Comparison of ENCODE assay signal across 8 cellular contexts in genomic region chr11:102780491-102780918, GRCh38. TPM values are rescaled to one million over a fixed set of nuclear protein-coding genes. Genes with fewer than 3 reads are reported as not detected.
DNase-seq lines count a peak whose midpoint lies in the region; ATAC-seq and TF ChIP-seq lines count a peak whose summit lies in the region.

Gene MMP10 (minus strand): TSS chr11:102780628. CDS start chr11:102780591, 37 bp downstream.

- H3K27me3 ChIP-seq in lower lobe of right lung (ENCODE audit: low read depth): no peaks in the 10 kb centered on the region

- DNase-seq in EH (ENCODE audit: low read depth): peak; percentile 77
- peak; percentile 35 for DNase-seq in amniotic stem cell (lab: John Stamatoyannopoulos, UW)
- no peak for DNase-seq in lower lobe of right lung
- DNase-seq in NCI-H524 treated with DMSO at 0.1 percent for 48 hours (lab: John Stamatoyannopoulos, UW): no peak
- DNase-seq in NCI-H1092 (lab: John Stamatoyannopoulos, UW): no peak
- no peak for DNase-seq in NCI-H187 (lab: John Stamatoyannopoulos, UW)

- TF ChIP-seq CTCF in LNCAP (IDR thresholded peaks at IDR 0.05) (peak; percentile 65), lower lobe of right lung (IDR thresholded peaks at IDR 0.05) (peak; percentile 29)

- H3K9me3 ChIP-seq in lower lobe of right lung: no peaks in the 10 kb centered on the region

- no peak within 1 kb of the TSS for H3K27ac ChIP-seq in lower lobe of right lung

- no peaks in the 10 kb centered on the region for H3K36me3 ChIP-seq in lower lobe of right lung

- intact Hi-C loops in lower lobe of right lung (cut with DNase I): no loop called here

- H3K4me3 ChIP-seq in lower lobe of right lung: no peak within 1 kb of the TSS

- ATAC-seq in lower lobe of right lung (peak in 1 of 2 donors; percentile 28), HG02610 (IDR thresholded peaks at IDR 0.05; ENCODE audit: unreplicated experiment) (no peak)

- no peaks in the 10 kb centered on the region for H3K4me1 ChIP-seq in lower lobe of right lung

RNA-seq across cellular contexts. Expression of gene MMP10, which starts in this region (rescaled TPM):
- total RNA-seq in lower lobe of right lung: not detected

Comparison
In these comparisons a context has a peak if more than half of its experiments do, and no peak if none do; other contexts are left out.
1. DNase-seq: peak in EH (single experiment) and amniotic stem cell (single experiment); none in lower lobe of right lung (single experiment), NCI-H524 treated with DMSO at 0.1 percent for 48 hours (single experiment), NCI-H1092 (single experiment) and NCI-H187 (0 of 2).